ENCODE assay signal across 9 cellular contexts in genomic region chr15:37096878-37097568, GRCh38. TPM values are rescaled to one million over a fixed set of nuclear protein-coding genes. Genes with fewer than 3 reads are reported as not detected.
DNase-seq lines count a peak whose midpoint lies in the region; ATAC-seq, FAIRE-seq and TF ChIP-seq lines count a peak whose summit lies in the region.
"Had no signal": no experiment of that assay in that cellular context is flagged by ENCODE, and none has a peak within 500 bp of the region (broad histone marks: within the 10 kb centered on the region; RNA-seq: fewer than 3 reads in every experiment).

No MANE protein-coding gene starts in this region.

- H3K4me1 Mint-ChIP-seq in T-helper 1 cell treated with Interleukin-12 subunit alpha and Interleukin-12 subunit beta and Interleukin-4 antibody, amounts not matched to agents 30 μg/mL and 1 μg/mL, for 36 hours (ENCODE audit: low read depth), result peaks cover 23% of the 10 kb centered on the region
- peaks cover 26% of the 10 kb centered on the region for H3K4me1 Mint-ChIP-seq in astrocyte (ENCODE audit: low read depth, unreplicated experiment)

- no peaks in the 10 kb centered on the region for H3K9me3 ChIP-seq in astrocyte (ENCODE audit: insufficient read depth, low read depth, low read length)

- H3K4me3 ChIP-seq in astrocyte (ENCODE audit: insufficient read depth, low read depth, low read length), result peak overlapping the region; percentile 89
- peak overlapping the region; percentile 54 for H3K4me3 ChIP-seq in kidney epithelial cell (ENCODE audit: low read depth, low read length)
- H3K4me3 ChIP-seq: BLaER1 treated with 17β-estradiol and CSF1 and Interleukin-3, amounts not matched to agents 10 nM and 100 nM had no signal

- H2AFZ ChIP-seq in astrocyte (ENCODE audit: low read depth, low read length), result peak overlapping the region; percentile 35

- peaks cover 45% of the 10 kb centered on the region for H4K20me1 ChIP-seq in astrocyte (ENCODE audit: insufficient read depth, low read length)

- peaks cover 36% of the 10 kb centered on the region for H3K4me1 ChIP-seq in astrocyte (ENCODE audit: insufficient read depth, low read length)

- FAIRE-seq in astrocyte (lab: Jason Lieb, UNC), result no peak
- no peak for FAIRE-seq in RCC 7860 (lab: Jason Lieb, UNC)

- H3K36me3 ChIP-seq in astrocyte (ENCODE audit: insufficient read depth, low read length) (peaks cover 11% of the 10 kb centered on the region), kidney epithelial cell (ENCODE audit: control insufficient read depth, insufficient read depth, low read length) (no peaks in the 10 kb centered on the region)
- H3K36me3 ChIP-seq: BLaER1 treated with 17β-estradiol and CSF1 and Interleukin-3, amounts not matched to agents 10 nM and 100 nM had no signal

- peak overlapping the region; percentile 8 for H3K27ac Mint-ChIP-seq in T-helper 1 cell treated with Interleukin-12 subunit alpha and Interleukin-12 subunit beta and Interleukin-4 antibody, amounts not matched to agents 30 μg/mL and 1 μg/mL, for 36 hours
- peak overlapping the region; percentile 56 for H3K27ac Mint-ChIP-seq in astrocyte (ENCODE audit: unreplicated experiment)

- H3K79me2 ChIP-seq in astrocyte (ENCODE audit: insufficient read depth, low read length), result peaks cover 80% of the 10 kb centered on the region

- no peaks in the 10 kb centered on the region for H3K27me3 ChIP-seq in astrocyte (ENCODE audit: insufficient read depth, low read length)
- H3K27me3 ChIP-seq in kidney epithelial cell (ENCODE audit: control insufficient read depth, insufficient read depth, low read length), result peaks cover 33% of the 10 kb centered on the region

- H3K27me3 Mint-ChIP-seq in T-helper 1 cell treated with Interleukin-12 subunit alpha and Interleukin-12 subunit beta and Interleukin-4 antibody, amounts not matched to agents 30 μg/mL and 1 μg/mL, for 36 hours (ENCODE audit: low read depth), result peaks cover 95% of the 10 kb centered on the region
- H3K27me3 Mint-ChIP-seq in astrocyte (ENCODE audit: low read depth, unreplicated experiment), result peaks cover 4% of the 10 kb centered on the region

- H3K4me2 ChIP-seq in astrocyte (ENCODE audit: low read length), result peak overlapping the region; percentile 99
- H3K4me2 ChIP-seq: BLaER1 treated with 17β-estradiol and CSF1 and Interleukin-3, amounts not matched to agents 10 nM and 100 nM had no signal

- peaks cover 5% of the 10 kb centered on the region for H3K36me3 Mint-ChIP-seq in T-helper 1 cell treated with Interleukin-12 subunit alpha and Interleukin-12 subunit beta and Interleukin-4 antibody, amounts not matched to agents 30 μg/mL and 1 μg/mL, for 36 hours (ENCODE audit: low read depth)
- H3K36me3 Mint-ChIP-seq in astrocyte (ENCODE audit: low read depth, unreplicated experiment), result peaks cover 10% of the 10 kb centered on the region

- H3K27ac ChIP-seq in astrocyte (ENCODE audit: low read depth, low read length) (peak overlapping the region; percentile 90), temporal lobe (ENCODE audit: low read depth, low read length) (peak overlapping the region; percentile 82)
- H3K27ac ChIP-seq: BLaER1 treated with 17β-estradiol and CSF1 and Interleukin-3, amounts not matched to agents 10 nM and 100 nM had no signal

- TF ChIP-seq CTCF in astrocyte (IDR thresholded peaks at IDR 0.05; ENCODE audit: insufficient read depth, low read depth, low read length), result no peak
- no peak for TF ChIP-seq CTCF in kidney epithelial cell (IDR thresholded peaks at IDR 0.05; ENCODE audit: insufficient read depth, low read length, poor library complexity, severe bottlenecking)

- no peak for ATAC-seq in GM18498 (IDR thresholded peaks at IDR 0.05; ENCODE audit: unreplicated experiment)

- H3K4me3 Mint-ChIP-seq in T-helper 1 cell treated with Interleukin-12 subunit alpha and Interleukin-12 subunit beta and Interleukin-4 antibody, amounts not matched to agents 30 μg/mL and 1 μg/mL, for 36 hours, result no peak overlapping the region
- H3K4me3 Mint-ChIP-seq in astrocyte (ENCODE audit: unreplicated experiment), result peak overlapping the region; percentile 95

- DNase-seq in T-helper 1 cell (no peak), astrocyte (ENCODE audit: low read depth) (no peak), kidney epithelial cell (ENCODE audit: low read depth) (no peak), RCC 7860 (ENCODE audit: low spot score) (no peak), HK-2 (ENCODE audit: unreplicated experiment) (no peak)

- peak overlapping the region; percentile 96 for H3K9ac ChIP-seq in astrocyte (ENCODE audit: low read length)
- H3K9ac ChIP-seq: BLaER1 treated with 17β-estradiol and CSF1 and Interleukin-3, amounts not matched to agents 10 nM and 100 nM had no signal

- H3K9me3 Mint-ChIP-seq in T-helper 1 cell treated with Interleukin-12 subunit alpha and Interleukin-12 subunit beta and Interleukin-4 antibody, amounts not matched to agents 30 μg/mL and 1 μg/mL, for 36 hours, result peaks cover 4% of the 10 kb centered on the region
- H3K9me3 Mint-ChIP-seq in astrocyte (ENCODE audit: unreplicated experiment), result no peaks in the 10 kb centered on the region

RNA-seq across cellular contexts. Expression of gene MEIS2, which starts 3.3 kb away (rescaled TPM):
- total RNA-seq in astrocyte (30.9 and 35.6 TPM in 2 replicates), kidney epithelial cell (6.7 and 13.1 TPM in 2 replicates), temporal lobe (242 TPM)
